ENCODE assay signal across 22 cellular contexts in the genomic region with DNA sequence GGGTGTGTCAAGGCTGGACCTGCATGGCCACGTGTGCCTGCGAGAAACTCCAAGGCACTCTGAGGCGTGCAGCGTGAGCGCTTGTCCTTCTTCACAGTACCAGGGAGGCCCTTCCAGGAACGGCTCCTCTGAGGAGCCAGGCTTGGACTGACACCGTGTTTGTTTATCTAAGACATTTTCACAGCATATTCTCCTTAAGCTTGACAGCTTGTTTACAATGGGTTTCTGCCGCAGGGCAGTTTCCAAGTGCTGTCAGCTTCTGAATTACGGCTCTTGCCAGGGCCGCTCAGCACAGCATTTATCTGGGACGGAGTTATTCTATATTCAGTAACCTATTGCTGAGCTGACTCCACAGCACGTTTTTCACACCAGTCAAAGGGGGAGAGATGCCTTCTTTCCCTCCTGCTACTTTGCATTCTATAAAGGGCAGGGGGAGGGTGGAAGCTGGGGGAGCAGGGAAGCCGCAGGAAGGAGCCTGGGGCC.
DNase-seq lines count a peak whose midpoint lies in the region; ATAC-seq, FAIRE-seq and TF ChIP-seq lines count a peak whose summit lies in the region.
"Had no signal": no experiment of that assay in that cellular context is flagged by ENCODE, and none has a peak within 500 bp of the region (broad histone marks: within the 10 kb centered on the region; RNA-seq: fewer than 3 reads in every experiment).

No MANE protein-coding gene starts in this region.

- H4K8ac ChIP-seq in H1 (ENCODE audit: extremely low read depth, insufficient read depth, low read length) = peak overlapping the region; percentile 60; the same call in 1 of the 2 replicates

- TF ChIP-seq CTCF in GM23338 (conservative IDR thresholded peaks at IDR 0.05; ENCODE audit: low read depth in 2 of 2) (no peak), H1 (IDR thresholded peaks at IDR 0.05; ENCODE audit: control extremely low read depth in 1 of 3, insufficient read depth in 1 of 3, low read depth in 1 of 3, low read length in 3 of 3) (no peak), mesothelial cell of epicardium (IDR thresholded peaks at IDR 0.05; ENCODE audit: unreplicated experiment) (no peak), suprapubic skin (IDR thresholded peaks at IDR 0.05) (no peak)

- CTCF ChIA-PET in H1 (lab: Charles Lee; ENCODE audit: partially characterized antibody) = no interaction called here

- H3K4me2 ChIP-seq in GM23338 (peak overlapping the region; percentile 35), H1 (ENCODE audit: insufficient read depth in 1 of 2, low read depth in 2 of 2, low read length in 2 of 2) (no peak overlapping the region)

- H3K79me2 ChIP-seq in GM23338 (replicated peaks; ENCODE audit: insufficient read depth) (no peaks in the 10 kb centered on the region), H1 (ENCODE audit: control insufficient read depth in 1 of 2, insufficient read depth in 2 of 2, low read length in 2 of 2) (no peaks in the 10 kb centered on the region)

- no peak for FAIRE-seq in H1 (lab: Jason Lieb, UNC)
- FAIRE-seq: endometrium had no signal

- H3K9me2 ChIP-seq in GM23338 (ENCODE audit: insufficient read depth) = no peaks in the 10 kb centered on the region

- no peaks in the 10 kb centered on the region for H3K23me2 ChIP-seq in H1 (ENCODE audit: low read depth, low read length)

- H2BK20ac ChIP-seq in H1 (ENCODE audit: low read length) = no peak overlapping the region

- no peak overlapping the region for H3K23ac ChIP-seq in H1 (ENCODE audit: insufficient read length)

- H3K9me3 Mint-ChIP-seq in GM23338 (no peaks in the 10 kb centered on the region), mesothelial cell of epicardium (no peaks in the 10 kb centered on the region)
- H3K9me3 Mint-ChIP-seq in activated T-cell treated with anti-CD3 and anti-CD28 coated beads, Interleukin-2, amount 50 U/mL, for 72 hours = no peaks in the 10 kb centered on the region
- H3K9me3 Mint-ChIP-seq: activated CD4-positive, alpha-beta memory T cell treated with anti-CD3 and anti-CD28 coated beads, Interleukin-2, amount 10 ng/mL, durations not matched to agents 7 days and 5 days; activated naive CD4-positive, alpha-beta T cell treated with anti-CD3 and anti-CD28 coated beads, Interleukin-2, amount 10 ng/mL, durations not matched to agents 7 days and 5 days; activated T-cell treated with anti-CD3 and anti-CD28 coated beads, Interleukin-2, amount 50 U/mL, for 24 hours; CD8-positive, alpha-beta memory T cell had no signal

- no peak for TF ChIP-seq RAD21 in H1 (IDR thresholded peaks at IDR 0.05 in 1 of 2, conservative IDR thresholded peaks at IDR 0.05 in 1 of 2; ENCODE audit: low read depth in 2 of 2, low read length in 2 of 2)

- no peak overlapping the region for H2BK120ac ChIP-seq in H1 (replicated peaks; ENCODE audit: low read depth, low read length)

- H3K27me3 Mint-ChIP-seq in GM23338 (ENCODE audit: insufficient read depth, low read depth, poor library complexity) = peaks cover 5% of the 10 kb centered on the region
- peaks cover 2% of the 10 kb centered on the region for H3K27me3 Mint-ChIP-seq in mesothelial cell of epicardium (ENCODE audit: low read depth)
- no peaks in the 10 kb centered on the region for H3K27me3 Mint-ChIP-seq in activated T-cell treated with anti-CD3 and anti-CD28 coated beads, Interleukin-2, amount 50 U/mL, for 72 hours (ENCODE audit: low read depth)
- H3K27me3 Mint-ChIP-seq: activated CD4-positive, alpha-beta memory T cell treated with anti-CD3 and anti-CD28 coated beads, Interleukin-2, amount 10 ng/mL, durations not matched to agents 7 days and 5 days; activated naive CD4-positive, alpha-beta T cell treated with anti-CD3 and anti-CD28 coated beads, Interleukin-2, amount 10 ng/mL, durations not matched to agents 7 days and 5 days; activated T-cell treated with anti-CD3 and anti-CD28 coated beads, Interleukin-2, amount 50 U/mL, for 24 hours; T-helper 17 cell had no signal

- peak overlapping the region; percentile 34 for H4K91ac ChIP-seq in H1 (replicated peaks; ENCODE audit: insufficient read length, low read length)

- no peak for TF ChIP-seq EP300 in H1 (IDR thresholded peaks at IDR 0.05; ENCODE audit: borderline replicate concordance in 1 of 2, low read depth in 2 of 2, low read length in 2 of 2)
- no peak for TF ChIP-seq EP300 in suprapubic skin (IDR thresholded peaks at IDR 0.05)

- H4K5ac ChIP-seq in H1 (ENCODE audit: insufficient read length, low read depth, low read length) = no peak overlapping the region

- H3K4me1 Mint-ChIP-seq in GM23338 = peaks cover 30% of the 10 kb centered on the region
- H3K4me1 Mint-ChIP-seq in mesothelial cell of epicardium = peaks cover 37% of the 10 kb centered on the region
- no peaks in the 10 kb centered on the region for H3K4me1 Mint-ChIP-seq in activated T-cell treated with anti-CD3 and anti-CD28 coated beads, Interleukin-2, amount 50 U/mL, for 72 hours (ENCODE audit: low read depth)
- H3K4me1 Mint-ChIP-seq: activated naive CD4-positive, alpha-beta T cell treated with anti-CD3 and anti-CD28 coated beads, Interleukin-2, amount 10 ng/mL, durations not matched to agents 7 days and 5 days; CD8-positive, alpha-beta memory T cell had no signal

- H2BK5ac ChIP-seq in H1 (ENCODE audit: low read depth, low read length) = no peak overlapping the region

- ATAC-seq in GM23338 = peak; percentile 63
- no peak for ATAC-seq in GM21423 (IDR thresholded peaks at IDR 0.05; ENCODE audit: unreplicated experiment)
- no peak for ATAC-seq in activated T-cell treated with anti-CD3 and anti-CD28 coated beads, Interleukin-2, amount 50 U/mL, for 72 hours (replicated peaks in 1 of 2)
- ATAC-seq: body of pancreas, PC-3, T-helper 17 cell had no signal

- H3F3A ChIP-seq in GM23338 (replicated peaks; ENCODE audit: low read depth) = no peaks in the 10 kb centered on the region

- H3K27ac ChIP-seq in GM23338 (ENCODE audit: low read depth) (0 out of 2 replicates have a peak overlapping the region, but pooled peaks have one; percentile 32), H1 (ENCODE audit: low read depth, low read length) (no peak overlapping the region), suprapubic skin (no peak overlapping the region)
- H3K27ac ChIP-seq: body of pancreas, HL-60, SJSA1 had no signal

- no peak overlapping the region for H3K4ac ChIP-seq in H1 (replicated peaks; ENCODE audit: insufficient read length, low read depth, low read length)

- peak overlapping the region; percentile 76; the same call in 1 of the 2 replicates for H2BK15ac ChIP-seq in H1 (ENCODE audit: low read length)

- H3K36me3 ChIP-seq in GM23338 (ENCODE audit: insufficient read depth) (no peaks in the 10 kb centered on the region), H1 (ENCODE audit: control insufficient read depth in 2 of 4, insufficient read depth in 4 of 4, low read length in 3 of 4) (no peaks in the 10 kb centered on the region), suprapubic skin (no peaks in the 10 kb centered on the region)
- H3K36me3 ChIP-seq: SJSA1 had no signal

- POLR2A ChIA-PET in H1 (lab: Charles Lee; ENCODE audit: partially characterized antibody) = no interaction called here

- H3K4me3 Mint-ChIP-seq in GM23338 (no peak overlapping the region), mesothelial cell of epicardium (no peak overlapping the region)
- H3K4me3 Mint-ChIP-seq in activated T-cell treated with anti-CD3 and anti-CD28 coated beads, Interleukin-2, amount 50 U/mL, for 72 hours = no peak overlapping the region
- H3K4me3 Mint-ChIP-seq: activated CD4-positive, alpha-beta memory T cell treated with anti-CD3 and anti-CD28 coated beads, Interleukin-2, amount 10 ng/mL, durations not matched to agents 7 days and 5 days; activated naive CD4-positive, alpha-beta T cell treated with anti-CD3 and anti-CD28 coated beads, Interleukin-2, amount 10 ng/mL, durations not matched to agents 7 days and 5 days; activated T-cell treated with anti-CD3 and anti-CD28 coated beads, Interleukin-2, amount 50 U/mL, for 24 hours; CD8-positive, alpha-beta memory T cell; T-helper 17 cell had no signal

- no peak overlapping the region for H3K14ac ChIP-seq in H1 (ENCODE audit: insufficient read length)

- no peak overlapping the region for H3K9ac ChIP-seq in H1 (replicated peaks in 1 of 4; ENCODE audit: extremely low read depth in 1 of 4, low read depth in 3 of 4, low read length in 3 of 4)

- H3K27me3 ChIP-seq in GM23338 (ENCODE audit: insufficient read depth) (no peaks in the 10 kb centered on the region), H1 (replicated peaks in 1 of 4; ENCODE audit: control insufficient read depth in 3 of 4, extremely low read depth in 1 of 4, insufficient read depth in 3 of 4, low read length in 3 of 4) (no peaks in the 10 kb centered on the region), suprapubic skin (no peaks in the 10 kb centered on the region)
- H3K27me3 ChIP-seq: body of pancreas, SJSA1 had no signal

- H3K18ac ChIP-seq in H1 (ENCODE audit: extremely low read depth, low read length) = no peak overlapping the region

- peaks cover 12% of the 10 kb centered on the region for H3K36me3 Mint-ChIP-seq in GM23338 (ENCODE audit: low read depth)
- no peaks in the 10 kb centered on the region for H3K36me3 Mint-ChIP-seq in mesothelial cell of epicardium
- H3K36me3 Mint-ChIP-seq in activated T-cell treated with anti-CD3 and anti-CD28 coated beads, Interleukin-2, amount 50 U/mL, for 72 hours (ENCODE audit: insufficient read depth in 2 of 2) = peaks cover 0 to 1% of the 10 kb centered on the region in 2 donors
- H3K36me3 Mint-ChIP-seq: CD8-positive, alpha-beta memory T cell had no signal

- H3K9me3 ChIP-seq in H1 (ENCODE audit: insufficient read depth in 2 of 2, low read depth in 1 of 2, low read length in 1 of 2) = no peaks in the 10 kb centered on the region
- no peaks in the 10 kb centered on the region for H3K9me3 ChIP-seq in suprapubic skin
- H3K9me3 ChIP-seq: body of pancreas, SJSA1 had no signal

- H2AK5ac ChIP-seq in H1 (ENCODE audit: low read depth, low read length) = no peak overlapping the region

- H3K4me3 ChIP-seq in GM23338 (no peak overlapping the region), H1 (ENCODE audit: extremely low read depth in 1 of 4, insufficient read depth in 2 of 4, low read depth in 3 of 4, low read length in 4 of 4) (no peak overlapping the region), suprapubic skin (no peak overlapping the region)
- H3K4me3 ChIP-seq: body of pancreas, SJSA1 had no signal

- 85% methylated on average over 13 of the region's 13 CpGs; no CpG with 5 or more reads in 1 of the 2 experiments for WGBS in H1 (ENCODE audit: extremely low coverage in 1 of 2, insufficient coverage in 1 of 2, insufficient read length in 1 of 2, insufficient replicate concordance in 2 of 2, low coverage in 1 of 2, low lambda C conversion rate in 2 of 2, missing lambda C conversion rate in 1 of 2), 2 experiments
- 51% methylated on average over 7 of the region's 13 CpGs for WGBS in suprapubic skin

- H3K4me1 ChIP-seq in GM23338 (ENCODE audit: insufficient read depth) (peaks cover 19% of the 10 kb centered on the region), H1 (replicated peaks in 1 of 4; ENCODE audit: control insufficient read depth in 3 of 4, insufficient read depth in 4 of 4, low read length in 3 of 4) (peaks cover 0 to 8% (median 4%) of the 10 kb centered on the region in 4 experiments; a peak in 2 of 7 replicates), suprapubic skin (no peaks in the 10 kb centered on the region)
- H3K4me1 ChIP-seq: body of pancreas had no signal

- H2AFZ ChIP-seq in GM23338 = no peak overlapping the region
- no peak overlapping the region for H2AFZ ChIP-seq in H1 (ENCODE audit: low read length)

- H3K27ac Mint-ChIP-seq in GM23338 (no peak overlapping the region), mesothelial cell of epicardium (peak overlapping the region; percentile 92)
- no peak overlapping the region for H3K27ac Mint-ChIP-seq in activated T-cell treated with anti-CD3 and anti-CD28 coated beads, Interleukin-2, amount 50 U/mL, for 72 hours
- H3K27ac Mint-ChIP-seq: activated CD4-positive, alpha-beta memory T cell treated with anti-CD3 and anti-CD28 coated beads, Interleukin-2, amount 10 ng/mL, durations not matched to agents 7 days and 5 days; activated naive CD4-positive, alpha-beta T cell treated with anti-CD3 and anti-CD28 coated beads, Interleukin-2, amount 10 ng/mL, durations not matched to agents 7 days and 5 days; activated T-cell treated with anti-CD3 and anti-CD28 coated beads, Interleukin-2, amount 50 U/mL, for 24 hours; CD8-positive, alpha-beta memory T cell; T-helper 17 cell had no signal

- DNase-seq in GM23338 (ENCODE audit: low spot score) = peak; percentile 11
- DNase-seq in NCI-H1417 treated with DMSO at 0.1 percent for 48 hours (lab: John Stamatoyannopoulos, UW) = peak; percentile 11
- DNase-seq in H1 (ENCODE audit: low read depth in 1 of 2, low spot score in 2 of 2) = no peak
- peak in 1 of 2 experiments; percentile 64 for DNase-seq in mesothelial cell of epicardium (ENCODE audit: low spot score in 2 of 2, unreplicated experiment in 2 of 2)
- DNase-seq in suprapubic skin (ENCODE audit: low spot score in 2 of 2) = no peak
- no peak for DNase-seq in A172 (ENCODE audit: low spot score)
- no peak for DNase-seq in activated T-cell treated with anti-CD3 and anti-CD28 coated beads, Interleukin-2, amount 50 U/mL, for 72 hours
- DNase-seq: activated CD4-positive, alpha-beta memory T cell treated with anti-CD3 and anti-CD28 coated beads, Interleukin-2, amount 10 ng/mL, durations not matched to agents 7 days and 5 days; activated naive CD4-positive, alpha-beta T cell treated with anti-CD3 and anti-CD28 coated beads, Interleukin-2, amount 10 ng/mL, durations not matched to agents 7 days and 5 days; activated T-cell treated with anti-CD3 and anti-CD28 coated beads, Interleukin-2, amount 50 U/mL, for 24 hours; body of pancreas; CD8-positive, alpha-beta memory T cell; cortex of kidney; IMR-90; NCI-H2029; NCI-H748 treated with DMSO at 0.1 percent for 48 hours; PC-3; T-helper 17 cell had no signal

- no peaks in the 10 kb centered on the region for H4K20me1 ChIP-seq in GM23338 (replicated peaks; ENCODE audit: insufficient read depth)
- H4K20me1 ChIP-seq in H1 (replicated peaks in 1 of 2; ENCODE audit: control insufficient read depth in 1 of 2, insufficient read depth in 2 of 2, low read length in 2 of 2) = peaks cover 0 to 2% of the 10 kb centered on the region in 2 experiments

- H3K79me1 ChIP-seq in H1 (ENCODE audit: low read depth, low read length) = no peaks in the 10 kb centered on the region

- H2BK12ac ChIP-seq in H1 (ENCODE audit: low read depth, low read length) = no peak overlapping the region

- TF ChIP-seq POLR2A in H1 (IDR thresholded peaks at IDR 0.05; ENCODE audit: control extremely low read depth in 1 of 2, low read depth in 2 of 2, low read length in 2 of 2) (no peak), suprapubic skin (IDR thresholded peaks at IDR 0.05) (no peak)

- H3K56ac ChIP-seq in H1 (replicated peaks; ENCODE audit: insufficient read length, low read depth, low read length) = no peak overlapping the region

Comparison
In these comparisons a context has a peak if more than half of its experiments do, and no peak if none do; other contexts are left out.
1. DNase-seq: peak in GM23338 (single experiment) and NCI-H1417 treated with DMSO at 0.1 percent for 48 hours (single experiment); none in H1 (0 of 2), suprapubic skin (0 of 2), A172 (single experiment) and activated T-cell treated with anti-CD3 and anti-CD28 coated beads, Interleukin-2, amount 50 U/mL, for 72 hours (0 of 2).